Comparison of ENCODE assay signal across 9 cellular contexts in the genomic region with DNA sequence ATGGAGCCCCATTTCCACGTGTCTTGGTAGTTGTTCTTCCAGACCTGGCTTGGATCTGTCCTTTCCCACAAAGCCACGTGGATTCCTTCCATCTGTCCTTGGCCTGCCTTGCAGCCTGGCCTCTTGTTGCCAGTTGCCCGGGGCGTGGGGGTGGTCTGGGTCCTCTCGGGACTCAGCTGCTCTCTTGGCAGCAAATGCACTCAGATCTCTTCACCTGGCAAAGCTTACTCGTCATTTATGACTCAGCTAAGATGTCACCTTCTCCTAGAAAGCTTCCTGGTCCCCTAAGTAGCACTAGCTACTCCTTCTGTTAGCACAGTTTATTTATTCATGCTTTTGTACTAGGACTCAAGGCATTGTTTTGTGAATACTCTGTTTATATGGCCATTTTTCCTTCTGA. TPM values are rescaled to one million over a fixed set of nuclear protein-coding genes. Genes with fewer than 3 reads are reported as not detected.
DNase-seq lines count a peak whose midpoint lies in the region; ATAC-seq and TF ChIP-seq lines count a peak whose summit lies in the region.
"Had no signal": no experiment of that assay in that cellular context is flagged by ENCODE, and none has a peak within 500 bp of the region (broad histone marks: within the 10 kb centered on the region; RNA-seq: fewer than 3 reads in every experiment).

No MANE protein-coding gene starts in this region.

- H2AK5ac ChIP-seq in IMR-90 (ENCODE audit: low read depth, low read length) = 0 out of 2 replicates have a peak overlapping the region, but pooled peaks have one; percentile 12

- no peak overlapping the region for H4K5ac ChIP-seq in IMR-90 (ENCODE audit: low read depth, low read length)

- H4K91ac ChIP-seq in IMR-90 (ENCODE audit: insufficient read depth, low read depth, low read length) = no peak overlapping the region

- no peak overlapping the region for H3K56ac ChIP-seq in IMR-90 (ENCODE audit: extremely low read depth, insufficient read depth, low read length)

- peak overlapping the region; percentile 89 for H3K27ac Mint-ChIP-seq in stimulated activated effector memory CD8-positive, alpha-beta T cell treated with anti-CD3 and anti-CD28 coated beads, Interleukin-12 subunit alpha, Interleukin-12 subunit beta, amount 100 ng/mL, for 72 hours

- BruUV-seq in IMR-90 (replicated peaks; lab: Mats Ljungman, UMichigan) = no TSS peak

- H3K14ac ChIP-seq in IMR-90 (replicated peaks; ENCODE audit: low read depth, low read length) = no peak overlapping the region

- H3K4me3 ChIP-seq in IMR-90 (ENCODE audit: insufficient read depth, low read depth, low read length) (no peak overlapping the region), ascending aorta (peak overlapping the region in 1 of 2 donors; percentile 61)

- H3K9ac ChIP-seq in IMR-90 (ENCODE audit: low read depth, low read length) = no peak overlapping the region

- POLR2A ChIA-PET in IMR-90 (lab: Charles Lee; ENCODE audit: unreplicated experiment) = no interaction called here

- H3K9me1 ChIP-seq in IMR-90 (ENCODE audit: insufficient read depth, low read length) = peaks cover 27% of the 10 kb centered on the region

- H3K4me2 ChIP-seq in IMR-90 (ENCODE audit: low read depth, low read length) = no peak overlapping the region

- H2BK15ac ChIP-seq in IMR-90 (ENCODE audit: low read depth, low read length) = no peak overlapping the region

- H2BK120ac ChIP-seq in IMR-90 (ENCODE audit: low read depth, low read length) = no peak overlapping the region

- WGBS in IMR-90 (ENCODE audit: extremely low coverage in 2 of 2, insufficient read length in 1 of 2), 2 experiments = 30% methylated on average over 2 of the region's 6 CpGs; no CpG with 5 or more reads in 1 of the 2 experiments

- H3K9me3 Mint-ChIP-seq in stimulated activated effector memory CD8-positive, alpha-beta T cell treated with anti-CD3 and anti-CD28 coated beads, Interleukin-12 subunit alpha, Interleukin-12 subunit beta, amount 100 ng/mL, for 72 hours = peaks cover 9% of the 10 kb centered on the region

- peak overlapping the region; percentile 13 for H2AFZ ChIP-seq in IMR-90 (replicated peaks; ENCODE audit: low read length, poor library complexity)

- DNase-seq in IMR-90 (peak; percentile 20), ascending aorta (ENCODE audit: low spot score in 2 of 2) (peak; percentile 5 to 68), kidney tubule cell (ENCODE audit: low spot score) (peak; percentile 83), NCI-H226 (no peak), KG1 (lab: John Stamatoyannopoulos, UW) (no peak), NCI-H1436 treated with DMSO at 0.1 percent for 48 hours (lab: John Stamatoyannopoulos, UW) (no peak)
- DNase-seq in stimulated activated effector memory CD8-positive, alpha-beta T cell treated with anti-CD3 and anti-CD28 coated beads, Interleukin-12 subunit alpha, Interleukin-12 subunit beta, amount 100 ng/mL, for 72 hours (ENCODE audit: low spot score in 2 of 2) = no peak
- DNase-seq: activated CD4-positive, alpha-beta T cell treated with anti-CD3 and anti-CD28 coated beads for 1 hour had no signal

- TF ChIP-seq CTCF in IMR-90 (conservative IDR thresholded peaks at IDR 0.05; ENCODE audit: low read depth, low read length) (no peak), ascending aorta (IDR thresholded peaks at IDR 0.05) (no peak)

- H2BK20ac ChIP-seq in IMR-90 (ENCODE audit: low read depth, low read length) = no peak overlapping the region

- H3K27ac ChIP-seq in IMR-90 (ENCODE audit: insufficient read depth, low read length) (no peak overlapping the region), ascending aorta (peak overlapping the region; percentile 89 to 96)

- no peaks in the 10 kb centered on the region; the same call in 1 of the 2 replicates for H4K20me1 ChIP-seq in IMR-90 (ENCODE audit: insufficient read depth, low read length)

- H3K9me3 ChIP-seq in IMR-90 (ENCODE audit: control insufficient read depth, insufficient read depth, low read length) = peaks cover 7% of the 10 kb centered on the region
- peaks cover 0 to 6% of the 10 kb centered on the region in 2 donors for H3K9me3 ChIP-seq in ascending aorta

- peaks cover 95% of the 10 kb centered on the region for H3K4me1 Mint-ChIP-seq in stimulated activated effector memory CD8-positive, alpha-beta T cell treated with anti-CD3 and anti-CD28 coated beads, Interleukin-12 subunit alpha, Interleukin-12 subunit beta, amount 100 ng/mL, for 72 hours

- dilution Hi-C loops in IMR-90 (cut with HindIII; ENCODE audit: low sequenced_read_pairs, unreplicated experiment) = no loop called here

- CTCF ChIA-PET in IMR-90 (lab: Yijun Ruan, JAX) = interaction anchor here (1.1 kb wide), 1 partner anchor 21 kb away, joined by 5 read pairs; no protein-coding TSS in a partner anchor

- TF ChIP-seq POLR2A in IMR-90 (IDR thresholded peaks at IDR 0.05; ENCODE audit: low read depth, low read length) = no peak

- no peak overlapping the region for H3K4ac ChIP-seq in IMR-90 (ENCODE audit: low read depth, low read length)

- in situ Hi-C loops in IMR-90 (cut with MboI; ENCODE audit: low sequenced_read_pairs) = no loop called here

- no peak overlapping the region for H4K8ac ChIP-seq in IMR-90 (ENCODE audit: low read depth in 2 of 2, low read length in 2 of 2)

- no peak overlapping the region for H2BK5ac ChIP-seq in IMR-90 (ENCODE audit: low read depth, low read length, poor library complexity, severe bottlenecking)

- H3K18ac ChIP-seq in IMR-90 (ENCODE audit: low read depth, low read length) = no peak overlapping the region

- H3K36me3 Mint-ChIP-seq in stimulated activated effector memory CD8-positive, alpha-beta T cell treated with anti-CD3 and anti-CD28 coated beads, Interleukin-12 subunit alpha, Interleukin-12 subunit beta, amount 100 ng/mL, for 72 hours = peaks cover 5% of the 10 kb centered on the region

- ATAC-seq in IMR-90 (ENCODE audit: low read depth) (no peak), GM19463 (IDR thresholded peaks at IDR 0.05; ENCODE audit: unreplicated experiment) (no peak)
- peak; percentile 56 for ATAC-seq in stimulated activated effector memory CD8-positive, alpha-beta T cell treated with anti-CD3 and anti-CD28 coated beads, Interleukin-12 subunit alpha, Interleukin-12 subunit beta, amount 100 ng/mL, for 72 hours

- peak overlapping the region; percentile 32 for H3K4me3 Mint-ChIP-seq in stimulated activated effector memory CD8-positive, alpha-beta T cell treated with anti-CD3 and anti-CD28 coated beads, Interleukin-12 subunit alpha, Interleukin-12 subunit beta, amount 100 ng/mL, for 72 hours

- H3K27me3 ChIP-seq in IMR-90 (ENCODE audit: control insufficient read depth, insufficient read depth, low read length) (no peaks in the 10 kb centered on the region), ascending aorta (no peaks in the 10 kb centered on the region)

- no peaks in the 10 kb centered on the region for H3K36me3 ChIP-seq in IMR-90 (ENCODE audit: control insufficient read depth, insufficient read depth, low read length)
- H3K36me3 ChIP-seq in ascending aorta = no peaks in the 10 kb centered on the region

- no peak overlapping the region for H3K23ac ChIP-seq in IMR-90 (ENCODE audit: low read depth, low read length)

- H3K79me1 ChIP-seq in IMR-90 (ENCODE audit: low read depth in 1 of 2, low read length in 2 of 2) = peaks cover 7 to 24% of the 10 kb centered on the region in 2 experiments; a peak in 2 of 4 replicates

- intact Hi-C loops in IMR-90 (cut with micrococcal nuclease) (no loop called here), ascending aorta (cut with DNase I) (loop anchor here (5.0 kb wide), 1 partner anchor 36 kb away; no protein-coding TSS in a partner anchor)

- H2AK9ac ChIP-seq in IMR-90 (replicated peaks; ENCODE audit: low read depth, low read length, poor library complexity) = no peak overlapping the region

- TF ChIP-seq RAD21 in IMR-90 (IDR thresholded peaks at IDR 0.05; ENCODE audit: low read length) = no peak

- H3K4me1 ChIP-seq in IMR-90 (ENCODE audit: control insufficient read depth, insufficient read depth, low read length) = peaks cover 11% of the 10 kb centered on the region
- H3K4me1 ChIP-seq in ascending aorta = peaks cover 24 to 82% of the 10 kb centered on the region in 2 donors

TF ChIP-seq in IMR-90, 13 proteins besides CTCF, POLR2A, EP300 and RAD21:
- TF ChIP-seq MXI1 (IDR thresholded peaks at IDR 0.05; ENCODE audit: borderline replicate concordance, low read depth, low read length) = no peak
- TF ChIP-seq, protein P1, sequence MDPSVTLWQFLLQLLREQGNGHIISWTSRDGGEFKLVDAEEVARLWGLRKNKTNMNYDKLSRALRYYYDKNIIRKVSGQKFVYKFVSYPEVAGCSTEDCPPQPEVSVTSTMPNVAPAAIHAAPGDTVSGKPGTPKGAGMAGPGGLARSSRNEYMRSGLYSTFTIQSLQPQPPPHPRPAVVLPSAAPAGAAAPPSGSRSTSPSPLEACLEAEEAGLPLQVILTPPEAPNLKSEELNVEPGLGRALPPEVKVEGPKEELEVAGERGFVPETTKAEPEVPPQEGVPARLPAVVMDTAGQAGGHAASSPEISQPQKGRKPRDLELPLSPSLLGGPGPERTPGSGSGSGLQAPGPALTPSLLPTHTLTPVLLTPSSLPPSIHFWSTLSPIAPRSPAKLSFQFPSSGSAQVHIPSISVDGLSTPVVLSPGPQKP (IDR thresholded peaks at IDR 0.05; ENCODE audit: borderline replicate concordance, low read depth, low read length) = no peak
- no peak for TF ChIP-seq NFE2L2 (IDR thresholded peaks at IDR 0.05; ENCODE audit: low read depth, low read length)
- TF ChIP-seq, protein P2, sequence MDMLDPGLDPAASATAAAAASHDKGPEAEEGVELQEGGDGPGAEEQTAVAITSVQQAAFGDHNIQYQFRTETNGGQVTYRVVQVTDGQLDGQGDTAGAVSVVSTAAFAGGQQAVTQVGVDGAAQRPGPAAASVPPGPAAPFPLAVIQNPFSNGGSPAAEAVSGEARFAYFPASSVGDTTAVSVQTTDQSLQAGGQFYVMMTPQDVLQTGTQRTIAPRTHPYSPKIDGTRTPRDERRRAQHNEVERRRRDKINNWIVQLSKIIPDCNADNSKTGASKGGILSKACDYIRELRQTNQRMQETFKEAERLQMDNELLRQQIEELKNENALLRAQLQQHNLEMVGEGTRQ (IDR thresholded peaks at IDR 0.05; ENCODE audit: low read depth, low read length) = no peak
- TF ChIP-seq CHD1 (IDR thresholded peaks at IDR 0.05; ENCODE audit: low read depth, low read length) = no peak
- no peak for TF ChIP-seq FOS (IDR thresholded peaks at IDR 0.05; ENCODE audit: low read depth, low read length)
- TF ChIP-seq CEBPB (IDR thresholded peaks at IDR 0.05; ENCODE audit: low read depth, low read length) = no peak

RNA-seq across cellular contexts. Expression of gene PLEKHG3, which starts 13.6 kb away (rescaled TPM):
- total RNA-seq in IMR-90 (2012; rRNA removed) (4.4 and 8.2 TPM in 2 replicates), ascending aorta (134 TPM)
- 8.4 and 10.6 TPM in 2 replicates for polyA plus RNA-seq in IMR-90 (2012; rRNA removed)
- 3.5 and 6.2 TPM in 2 replicates for polyA plus RNA-seq in IMR-90 (2012; cell fraction: cytosol; rRNA removed)
- 28.4 and 37.6 TPM in 2 replicates for polyA plus RNA-seq in IMR-90 (2012; cell fraction: nucleus; rRNA removed; ENCODE audit: low replicate concordance)

Comparison
In these comparisons a context has a peak if more than half of its experiments do, and no peak if none do; other contexts are left out.
1. DNase-seq: peak in IMR-90 (single experiment), ascending aorta (2 of 2) and kidney tubule cell (single experiment); none in stimulated activated effector memory CD8-positive, alpha-beta T cell treated with anti-CD3 and anti-CD28 coated beads, Interleukin-12 subunit alpha, Interleukin-12 subunit beta, amount 100 ng/mL, for 72 hours (0 of 2), NCI-H226 (single experiment), KG1 (single experiment) and NCI-H1436 treated with DMSO at 0.1 percent for 48 hours (single experiment).
2. RNA of gene PLEKHG3, which starts 13.6 kb away (total RNA-seq): 134 TPM in ascending aorta (single experiment); 4.4 to 8.2 TPM in IMR-90; every median in the first group is over 10 times any median in the second.